ENCODE assay signal across 8 cellular contexts in genomic region chr2:219402665-219403515, GRCh38. TPM values are rescaled to one million over a fixed set of nuclear protein-coding genes. Genes with fewer than 3 reads are reported as not detected.
DNase-seq lines count a peak whose midpoint lies in the region; ATAC-seq, FAIRE-seq and TF ChIP-seq lines count a peak whose summit lies in the region.

No MANE protein-coding gene starts in this region.

- TF ChIP-seq EP300 in K562 (IDR thresholded peaks at IDR 0.05; ENCODE audit: low read length), result no peak

- H3K27me3 ChIP-seq in GM06990 (replicated peaks; ENCODE audit: control insufficient read depth, insufficient read depth, low read length) (no peaks in the 10 kb centered on the region; the same call in 1 of the 2 replicates), K562 (ENCODE audit: control insufficient read depth in 2 of 2, insufficient read depth in 2 of 2, low read length in 2 of 2) (no peaks in the 10 kb centered on the region), smooth muscle cell (ENCODE audit: low read depth) (no peaks in the 10 kb centered on the region)

- no peak overlapping the region for H3K27ac Mint-ChIP-seq in HFFc6
- H3K27ac Mint-ChIP-seq in immature natural killer cell, result no peak overlapping the region

- H3K36me3 ChIP-seq in GM06990 (ENCODE audit: control insufficient read depth, insufficient read depth, low read length) (no peaks in the 10 kb centered on the region), K562 (ENCODE audit: control insufficient read depth, insufficient read depth, low read length) (no peaks in the 10 kb centered on the region), smooth muscle cell (ENCODE audit: low read depth) (no peaks in the 10 kb centered on the region)

- H3K36me3 Mint-ChIP-seq in HFFc6 (ENCODE audit: low read depth) (peaks cover 5% of the 10 kb centered on the region; the same call in 1 of the 2 replicates), immature natural killer cell (no peaks in the 10 kb centered on the region)

- H4K20me1 ChIP-seq in K562 (replicated peaks; ENCODE audit: control insufficient read depth, insufficient read depth, low read length), result no peaks in the 10 kb centered on the region
- H4K20me1 ChIP-seq in smooth muscle cell (ENCODE audit: low read depth), result no peaks in the 10 kb centered on the region

- POLR2A ChIA-PET in K562 (lab: Yijun Ruan, JAX), result interaction anchor here (0.7 to 0.8 kb wide), 3 partner anchors 11 to 119 kb away, joined by 3 to 5 read pairs (median 3); no protein-coding TSS in a partner anchor

- H3K27ac ChIP-seq in K562 (ENCODE audit: extremely low read depth, low read depth, low read length) (no peak overlapping the region), smooth muscle cell (ENCODE audit: low read depth) (peak overlapping the region; percentile 26)

- TF ChIP-seq RAD21 in K562 (CRISPR knock-in tag; conservative IDR thresholded peaks at IDR 0.05 in 1 of 2, IDR thresholded peaks at IDR 0.05 in 1 of 2), result peak; percentile 78 to 87

- no peaks in the 10 kb centered on the region for H3K9me3 Mint-ChIP-seq in HFFc6
- H3K9me3 Mint-ChIP-seq in immature natural killer cell, result no peaks in the 10 kb centered on the region

- WGBS in K562 (ENCODE audit: insufficient coverage, low coverage, missing lambda C conversion rate), result 18% methylated on average over 15 of the region's 15 CpGs
- 13% methylated on average over 15 of the region's 15 CpGs for WGBS in smooth muscle cell (ENCODE audit: low lambda C conversion rate)

- CTCF ChIA-PET in K562 (lab: Yijun Ruan, JAX; ENCODE audit: low intra/inter-chr PET ratio), result interaction anchor here (0.5 to 3.0 kb wide), 5 partner anchors 30 to 240 kb away, joined by 3 to 25 read pairs (median 8); no protein-coding TSS in a partner anchor

- H3K4me3 Mint-ChIP-seq in HFFc6 (no peak overlapping the region), immature natural killer cell (no peak overlapping the region)

- peak; percentile 83 for ATAC-seq in K562
- ATAC-seq in HG02938 (IDR thresholded peaks at IDR 0.05; ENCODE audit: unreplicated experiment), result no peak

- no peaks in the 10 kb centered on the region for H3K9me3 ChIP-seq in K562 (replicated peaks; ENCODE audit: control insufficient read depth, insufficient read depth, low read depth, low read length)
- H3K9me3 ChIP-seq in smooth muscle cell (replicated peaks; ENCODE audit: low read depth), result no peaks in the 10 kb centered on the region

- H3K9ac ChIP-seq in K562 (ENCODE audit: insufficient read depth in 1 of 2, low read depth in 2 of 2, low read length in 2 of 2) (no peak overlapping the region), smooth muscle cell (ENCODE audit: low read depth) (no peak overlapping the region)

- intact Hi-C loops in K562 (cut with micrococcal nuclease), result loop anchor here (1.0 to 5.0 kb wide), 4 partner anchors 31 to 239 kb away; partner anchors contain the start of gene SPEG

- TF ChIP-seq CTCF in GM06990 (IDR thresholded peaks at IDR 0.05; ENCODE audit: insufficient read depth, low read length, poor library complexity, severe bottlenecking) (peak; percentile 86), HFFc6 (IDR thresholded peaks at IDR 0.05) (peak; percentile 94), K562 (IDR thresholded peaks at IDR 0.05 in 2 of 3, conservative IDR thresholded peaks at IDR 0.05 in 1 of 3; ENCODE audit: insufficient read depth in 2 of 3, low read depth in 1 of 3, low read length in 3 of 3) (peak; percentile 85 to 90 (median 89)), smooth muscle cell (IDR thresholded peaks at IDR 0.05; ENCODE audit: borderline replicate concordance, insufficient read depth, poor library complexity, severe bottlenecking) (peak; percentile 85)

- H3K79me2 ChIP-seq in K562 (ENCODE audit: control insufficient read depth, insufficient read depth, low read length) (no peaks in the 10 kb centered on the region), smooth muscle cell (ENCODE audit: low read depth) (no peaks in the 10 kb centered on the region)

- peak; percentile 96 for FAIRE-seq in K562 (lab: Jason Lieb, UNC)

- no peak overlapping the region for H3K4me2 ChIP-seq in K562 (ENCODE audit: insufficient read depth, low read length)
- peak overlapping the region; percentile 71 for H3K4me2 ChIP-seq in smooth muscle cell

- H3K4me1 ChIP-seq in K562 (replicated peaks in 1 of 2; ENCODE audit: control insufficient read depth in 2 of 2, insufficient read depth in 2 of 2, low read length in 2 of 2) (peaks cover 17 to 18% of the 10 kb centered on the region in 2 experiments), smooth muscle cell (ENCODE audit: low read depth) (peaks cover 9% of the 10 kb centered on the region)

- H3K9me1 ChIP-seq in K562 (ENCODE audit: control insufficient read depth, insufficient read depth, low read length), result no peaks in the 10 kb centered on the region

- H3K27me3 Mint-ChIP-seq in HFFc6 (ENCODE audit: insufficient read depth) (no peaks in the 10 kb centered on the region; the same call in 1 of the 2 replicates), immature natural killer cell (ENCODE audit: low read depth in 3 of 3) (peaks cover 0 to 12% (median 7%) of the 10 kb centered on the region in 3 donors)

- no peak for TF ChIP-seq POLR2A in K562 (conservative IDR thresholded peaks at IDR 0.05)

- peaks cover 83% of the 10 kb centered on the region for H3K4me1 Mint-ChIP-seq in HFFc6 (ENCODE audit: low read depth)
- H3K4me1 Mint-ChIP-seq in immature natural killer cell, result no peaks in the 10 kb centered on the region

- H3K4me3 ChIP-seq in GM06990 (replicated peaks; ENCODE audit: low read depth, low read length) (no peak overlapping the region), K562 (no peak overlapping the region), smooth muscle cell (no peak overlapping the region)

- peak overlapping the region; percentile 68 for H2AFZ ChIP-seq in K562 (ENCODE audit: low read depth, low read length)
- H2AFZ ChIP-seq in smooth muscle cell (ENCODE audit: low read depth), result no peak overlapping the region

- H3F3A ChIP-seq in smooth muscle cell (ENCODE audit: low read depth), result peaks cover 29% of the 10 kb centered on the region

- DNase-seq in GM06990 (ENCODE audit: extremely low read depth, insufficient read length) (no peak), HFFc6 (peak; percentile 78), NCI-H2029 (lab: John Stamatoyannopoulos, UW) (peak; percentile 72), T-helper 22 cell (ENCODE audit: low read depth) (peak; percentile 20), K562 (ENCODE audit: extremely low read depth in 1 of 4, low spot score in 3 of 4) (peak; percentile 68 to 81 (median 72)), immature natural killer cell (peak; percentile 26 to 54 (median 41)), smooth muscle cell (lab: John Stamatoyannopoulos, UW; ENCODE audit: unreplicated experiment) (no peak)

- in situ Hi-C loops in K562 (cut with MboI), result loop anchor here (5.0 kb wide), 1 partner anchor 34 kb away; no protein-coding TSS in a partner anchor

- BruUV-seq in K562 (replicated peaks; lab: Mats Ljungman, UMichigan), result no TSS peak

RNA-seq across cellular contexts. Expression of gene DNPEP, which starts 15.2 kb away (rescaled TPM):
- 10 to 100 TPM; 46.9 to 59.4 (median 53.0) TPM for total RNA-seq in HFFc6 (2021; fragmentation: NEBNext Ultra II Directional; extraction: Animal tissue kit (Norgen Biotek cat#: 25700))
- total RNA-seq in K562 (2011; cell fraction: chromatin; rRNA removed; ENCODE audit: low replicate concordance), result 68.2 and 175 TPM in 2 replicates
- 98.4 and 99.9 TPM in 2 replicates for total RNA-seq in K562 (2011; cell fraction: nucleolus; rRNA removed)
- 71.9 and 73.9 TPM in 2 replicates for total RNA-seq in K562 (2011; cell fraction: nucleoplasm; rRNA removed)
- 37.5 and 62.2 TPM in 2 replicates for total RNA-seq in K562 (2014; rRNA removed)
- 28.3 and 38.1 TPM in 2 replicates for total RNA-seq in K562 (2014; rRNA removed; fragmentation: Illumina TruSeq; extraction: Trizol)
- 44.0 and 45.5 TPM in 2 replicates for total RNA-seq in K562 (2015; rRNA removed; fragmentation: Illumina TruSeq; extraction: Trizol)
- 71.4 and 74.8 TPM in 2 replicates for total RNA-seq in K562 (2021)
- polyA plus RNA-seq in K562 (2011; rRNA removed), result 52.5 and 66.6 TPM in 2 replicates
- 71.9 and 131 TPM in 2 replicates for polyA plus RNA-seq in K562 (2011; cell fraction: cytosol; rRNA removed)
- polyA plus RNA-seq in K562 (2011; cell fraction: nucleus; rRNA removed), result 108 and 164 TPM in 2 replicates
- polyA plus RNA-seq in K562 (2012), result 78.1 and 85.3 TPM in 2 replicates
- polyA plus RNA-seq in K562 (2014; fragmentation: Illumina TruSeq; extraction: Trizol), result 45.2 and 68.1 TPM in 2 replicates
- 10 to 100 TPM; 34.6 to 53.2 TPM for polyA plus RNA-seq in K562 (2014; fragmentation: Nextera tagmentation; extraction: Ambion mirVana)
- polyA plus RNA-seq in K562 (2014; rRNA removed), result 61.3 and 70.4 TPM in 2 replicates
- polyA minus RNA-seq in K562 (2011; rRNA and poly(A)+ RNA removed), result 24.7 and 36.5 TPM in 2 replicates
- polyA minus RNA-seq in K562 (2011; cell fraction: cytosol; rRNA and poly(A)+ RNA removed), result 31.6 and 35.3 TPM in 2 replicates
- 27.1 and 36.2 TPM in 2 replicates for polyA minus RNA-seq in K562 (2011; cell fraction: nucleus; rRNA and poly(A)+ RNA removed)
- polyA plus RNA-seq in immature natural killer cell, result 10 to 100 TPM; 77.4 to 97.9 (median 78.9) TPM
- total RNA-seq in smooth muscle cell, result 24.9 and 137 TPM in 2 replicates
- 48.1 and 61.8 TPM in 2 replicates for polyA plus RNA-seq in smooth muscle cell

RNA-seq across cellular contexts. Expression of gene DES, which starts 15.3 kb away (rescaled TPM):
- total RNA-seq in HFFc6 (2021; fragmentation: NEBNext Ultra II Directional; extraction: Animal tissue kit (Norgen Biotek cat#: 25700)), result under 1 TPM in 5 of 6 experiments, not detected in 1; 0.12 to 0.37 (median 0.19) TPM
- 4.9 and 11.0 TPM in 2 replicates for total RNA-seq in K562 (2011; cell fraction: chromatin; rRNA removed; ENCODE audit: low replicate concordance)
- 5.9 and 8.8 TPM in 2 replicates for total RNA-seq in K562 (2011; cell fraction: nucleolus; rRNA removed)
- total RNA-seq in K562 (2011; cell fraction: nucleoplasm; rRNA removed), result 5.4 and 9.5 TPM in 2 replicates
- total RNA-seq in K562 (2014; rRNA removed) (25.8 and 27.8 TPM in 2 replicates), K562 (2014; rRNA removed; fragmentation: Illumina TruSeq; extraction: Trizol) (12.0 and 18.2 TPM in 2 replicates), K562 (2015; rRNA removed; fragmentation: Illumina TruSeq; extraction: Trizol) (28.3 and 29.1 TPM in 2 replicates), K562 (2021) (17.4 and 21.9 TPM in 2 replicates), smooth muscle cell (103 and 127 TPM in 2 replicates)
- polyA plus RNA-seq in K562 (2011; rRNA removed) (17.0 and 58.9 TPM in 2 replicates), K562 (2014; fragmentation: Illumina TruSeq; extraction: Trizol) (32.7 and 35.3 TPM in 2 replicates), K562 (2014; fragmentation: Nextera tagmentation; extraction: Ambion mirVana) (1 to 10 TPM; 2.5 to 4.0 TPM), K562 (2014; rRNA removed) (21.2 and 25.1 TPM in 2 replicates), immature natural killer cell (not detected), smooth muscle cell (106 and 109 TPM in 2 replicates)
- polyA plus RNA-seq in K562 (2011; cell fraction: cytosol; rRNA removed), result 13.4 and 60.3 TPM in 2 replicates
- polyA plus RNA-seq in K562 (2011; cell fraction: nucleus; rRNA removed), result 5.3 and 28.7 TPM in 2 replicates
- polyA plus RNA-seq in K562 (2012), result 21.4 and 54.5 TPM in 2 replicates
- 8.9 and 64.7 TPM in 2 replicates for polyA minus RNA-seq in K562 (2011; rRNA and poly(A)+ RNA removed)
- 5.5 and 26.3 TPM in 2 replicates for polyA minus RNA-seq in K562 (2011; cell fraction: cytosol; rRNA and poly(A)+ RNA removed)
- 3.0 and 5.9 TPM in 2 replicates for polyA minus RNA-seq in K562 (2011; cell fraction: nucleus; rRNA and poly(A)+ RNA removed)

RNA-seq across cellular contexts. Expression of gene SPEG, which starts 31.8 kb away (rescaled TPM):
- 10 to 100 TPM; 80.9 to 89.5 (median 84.7) TPM for total RNA-seq in HFFc6 (2021; fragmentation: NEBNext Ultra II Directional; extraction: Animal tissue kit (Norgen Biotek cat#: 25700))
- 12.1 and 39.1 TPM in 2 replicates for total RNA-seq in K562 (2011; cell fraction: chromatin; rRNA removed; ENCODE audit: low replicate concordance)
- 23.0 and 26.8 TPM in 2 replicates for total RNA-seq in K562 (2011; cell fraction: nucleolus; rRNA removed)
- 15.2 and 19.2 TPM in 2 replicates for total RNA-seq in K562 (2011; cell fraction: nucleoplasm; rRNA removed)
- 3.9 and 6.0 TPM in 2 replicates for total RNA-seq in K562 (2014; rRNA removed)
- total RNA-seq in K562 (2014; rRNA removed; fragmentation: Illumina TruSeq; extraction: Trizol), result 1.3 and 1.5 TPM in 2 replicates
- 3.0 and 3.7 TPM in 2 replicates for total RNA-seq in K562 (2015; rRNA removed; fragmentation: Illumina TruSeq; extraction: Trizol)
- 6.0 and 8.7 TPM in 2 replicates for total RNA-seq in K562 (2021)
- polyA plus RNA-seq in K562 (2011; rRNA removed), result 6.3 and 6.5 TPM in 2 replicates
- polyA plus RNA-seq in K562 (2011; cell fraction: cytosol; rRNA removed), result 4.6 and 12.1 TPM in 2 replicates
- 24.5 and 70.3 TPM in 2 replicates for polyA plus RNA-seq in K562 (2011; cell fraction: nucleus; rRNA removed)
- 9.4 and 12.8 TPM in 2 replicates for polyA plus RNA-seq in K562 (2012)
- 2.4 and 5.5 TPM in 2 replicates for polyA plus RNA-seq in K562 (2014; fragmentation: Illumina TruSeq; extraction: Trizol)
- polyA plus RNA-seq in K562 (2014; fragmentation: Nextera tagmentation; extraction: Ambion mirVana), result 1 to 10 TPM in 1 of 2 experiments, under 1 TPM in 1; 0.49 to 1.3 TPM
- polyA plus RNA-seq in K562 (2014; rRNA removed), result 6.5 and 7.9 TPM in 2 replicates
- 1.5 and 2.0 TPM in 2 replicates for polyA minus RNA-seq in K562 (2011; rRNA and poly(A)+ RNA removed)
- 3.1 and 4.2 TPM in 2 replicates for polyA minus RNA-seq in K562 (2011; cell fraction: cytosol; rRNA and poly(A)+ RNA removed)
- polyA minus RNA-seq in K562 (2011; cell fraction: nucleus; rRNA and poly(A)+ RNA removed), result 11.8 and 14.0 TPM in 2 replicates
- polyA plus RNA-seq in immature natural killer cell, result not detected
- 14.9 and 38.8 TPM in 2 replicates for total RNA-seq in smooth muscle cell
- polyA plus RNA-seq in smooth muscle cell, result 37.8 and 40.5 TPM in 2 replicates

Comparison
In these comparisons a context has a peak if more than half of its experiments do, and no peak if none do; other contexts are left out.
1. DNase-seq: peak in HFFc6 (single experiment), NCI-H2029 (single experiment), T-helper 22 cell (single experiment), K562 (4 of 4) and immature natural killer cell (3 of 3); none in GM06990 (single experiment) and smooth muscle cell (single experiment).
2. RNA of gene DES, which starts 15.3 kb away (total RNA-seq): 103 to 127 TPM in smooth muscle cell and 4.9 to 29.1 TPM in K562; 0.12 to 0.37 TPM in HFFc6; every median in the first group is over 4 times any median in the second.
3. Peak in every context shown above with its lines, with median percentiles within 50 percentile points of each other: CTCF ChIP-seq.